ENCODE assay signal across 1 cellular context in the genomic region with DNA sequence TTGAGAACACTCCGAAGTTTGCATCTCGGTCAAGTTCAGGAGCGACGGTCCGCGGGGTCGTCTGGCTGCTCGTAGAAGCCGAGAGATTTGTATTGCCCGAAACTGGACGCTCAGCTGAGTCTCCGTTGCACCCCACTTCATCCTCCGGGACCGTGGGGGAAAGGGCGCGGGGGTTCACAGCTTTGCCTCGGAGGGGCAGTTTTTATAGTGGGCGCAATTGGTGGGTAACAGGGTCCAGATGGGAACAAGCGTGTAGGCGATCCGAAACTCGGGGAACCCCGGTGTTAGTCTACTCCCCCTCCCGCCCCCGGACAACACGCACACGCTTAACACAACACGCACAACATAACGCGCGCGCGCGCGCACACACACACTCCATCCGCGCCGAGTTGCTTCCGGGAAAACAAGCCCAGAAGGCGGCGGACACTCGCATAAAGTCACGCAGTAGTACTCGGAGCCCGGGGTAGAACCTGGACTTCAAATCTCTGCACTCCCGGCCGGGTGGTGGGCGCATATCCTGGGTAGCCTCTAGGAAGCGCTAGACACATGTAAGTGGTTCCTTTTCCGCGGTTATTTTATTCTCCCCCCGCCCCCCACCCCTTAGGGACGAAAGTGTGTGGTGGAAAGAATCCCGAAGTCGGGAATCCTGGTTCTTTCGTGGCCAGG.
TF ChIP-seq lines count a peak whose summit lies in the region.

No MANE protein-coding gene starts in this region.

TF ChIP-seq in IMR-90, 13 proteins besides CTCF, POLR2A, EP300 and RAD21 (continued from another document):
- TF ChIP-seq, protein P1, sequence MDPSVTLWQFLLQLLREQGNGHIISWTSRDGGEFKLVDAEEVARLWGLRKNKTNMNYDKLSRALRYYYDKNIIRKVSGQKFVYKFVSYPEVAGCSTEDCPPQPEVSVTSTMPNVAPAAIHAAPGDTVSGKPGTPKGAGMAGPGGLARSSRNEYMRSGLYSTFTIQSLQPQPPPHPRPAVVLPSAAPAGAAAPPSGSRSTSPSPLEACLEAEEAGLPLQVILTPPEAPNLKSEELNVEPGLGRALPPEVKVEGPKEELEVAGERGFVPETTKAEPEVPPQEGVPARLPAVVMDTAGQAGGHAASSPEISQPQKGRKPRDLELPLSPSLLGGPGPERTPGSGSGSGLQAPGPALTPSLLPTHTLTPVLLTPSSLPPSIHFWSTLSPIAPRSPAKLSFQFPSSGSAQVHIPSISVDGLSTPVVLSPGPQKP (IDR thresholded peaks at IDR 0.05; ENCODE audit: borderline replicate concordance, low read depth, low read length) = no peak
- TF ChIP-seq CEBPB (IDR thresholded peaks at IDR 0.05; ENCODE audit: low read depth, low read length) (peak; percentile 8; the same call in 1 of the 2 replicates), NFE2L2 (IDR thresholded peaks at IDR 0.05; ENCODE audit: low read depth, low read length) (no peak)
- TF ChIP-seq, protein P2, sequence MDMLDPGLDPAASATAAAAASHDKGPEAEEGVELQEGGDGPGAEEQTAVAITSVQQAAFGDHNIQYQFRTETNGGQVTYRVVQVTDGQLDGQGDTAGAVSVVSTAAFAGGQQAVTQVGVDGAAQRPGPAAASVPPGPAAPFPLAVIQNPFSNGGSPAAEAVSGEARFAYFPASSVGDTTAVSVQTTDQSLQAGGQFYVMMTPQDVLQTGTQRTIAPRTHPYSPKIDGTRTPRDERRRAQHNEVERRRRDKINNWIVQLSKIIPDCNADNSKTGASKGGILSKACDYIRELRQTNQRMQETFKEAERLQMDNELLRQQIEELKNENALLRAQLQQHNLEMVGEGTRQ (IDR thresholded peaks at IDR 0.05; ENCODE audit: low read depth, low read length) = no peak
